10 cellular contexts compared by ENCODE assay signal in the genomic region with DNA sequence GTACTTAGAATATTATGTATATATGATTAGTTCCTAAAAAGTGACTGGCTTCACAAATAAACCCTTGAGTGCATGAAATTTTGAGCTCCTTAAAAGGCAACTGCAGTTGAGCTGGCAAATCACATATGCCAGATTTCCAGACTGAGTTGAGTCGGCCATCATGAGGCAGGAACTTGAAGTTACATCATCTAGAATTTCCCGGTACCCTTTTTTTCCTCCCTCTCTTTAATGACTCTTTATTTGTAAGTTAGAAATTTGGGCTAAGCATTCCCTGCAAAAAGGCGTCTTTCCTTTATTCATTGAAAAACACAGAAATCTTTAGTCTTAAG.
A peak's percentile ranks its signal among the peaks of the same experiment; 100 is the strongest.
DNase-seq lines count a peak whose midpoint lies in the region; ATAC-seq and TF ChIP-seq lines count a peak whose summit lies in the region.
"Had no signal": no experiment of that assay in that cellular context is flagged by ENCODE, and none has a peak within 500 bp of the region (broad histone marks: within the 10 kb centered on the region; RNA-seq: fewer than 3 reads in every experiment).

No MANE protein-coding gene starts in this region.

- ATAC-seq in RWPE2 (ENCODE audit: low read depth) (no peak; the same call in 2 of the 3 replicates), foreskin keratinocyte (no peak), GM19035 (IDR thresholded peaks at IDR 0.05; ENCODE audit: unreplicated experiment) (no peak)
- ATAC-seq: activated T-helper 17 cell treated with anti-CD3 and anti-CD28 coated beads, Interleukin-2, amount 50 U/mL, for 72 hours had no signal

- peak; percentile 82 for DNase-seq in EH (ENCODE audit: low read depth)
- DNase-seq in RWPE2 (ENCODE audit: low spot score) = no peak
- DNase-seq in foreskin keratinocyte = peak in 1 of 2 donors; percentile 27
- no peak for DNase-seq in nephron progenitor cell
- no peak for DNase-seq in activated naive CD8-positive, alpha-beta T cell treated with anti-CD3 and anti-CD28 coated beads for 36 hours
- DNase-seq in T1000 (lab: John Stamatoyannopoulos, UW) = no peak
- DNase-seq: GDM1 had no signal

- no peak overlapping the region for H3K9ac ChIP-seq in rectal smooth muscle tissue (ENCODE audit: low read length)

- peaks cover 6% of the 10 kb centered on the region; the same call in 1 of the 2 replicates for H3K36me3 ChIP-seq in RWPE2 (ENCODE audit: low read depth)
- H3K36me3 ChIP-seq in rectal smooth muscle tissue (ENCODE audit: control insufficient read depth, insufficient read depth, low read length) = no peaks in the 10 kb centered on the region

- H3K9me3 ChIP-seq in RWPE2 (ENCODE audit: severe bottlenecking) = no peaks in the 10 kb centered on the region

- peaks cover 24% of the 10 kb centered on the region for H3K4me1 Mint-ChIP-seq in nephron progenitor cell
- H3K4me1 Mint-ChIP-seq in activated naive CD8-positive, alpha-beta T cell treated with anti-CD3 and anti-CD28 coated beads for 36 hours = no peaks in the 10 kb centered on the region
- H3K4me1 Mint-ChIP-seq: activated T-helper 17 cell treated with anti-CD3 and anti-CD28 coated beads, Interleukin-2, amount 50 U/mL, for 72 hours had no signal

- H3K9me3 Mint-ChIP-seq in nephron progenitor cell = peaks cover 9% of the 10 kb centered on the region
- H3K9me3 Mint-ChIP-seq in activated naive CD8-positive, alpha-beta T cell treated with anti-CD3 and anti-CD28 coated beads for 36 hours = peaks cover 18% of the 10 kb centered on the region

- TF ChIP-seq CTCF in RWPE2 (IDR thresholded peaks at IDR 0.05; ENCODE audit: poor library complexity, severe bottlenecking) (no peak), foreskin keratinocyte (conservative IDR thresholded peaks at IDR 0.05) (peak; percentile 26), nephron progenitor cell (IDR thresholded peaks at IDR 0.05) (no peak)

- no peaks in the 10 kb centered on the region for H3K27me3 ChIP-seq in RWPE2 (ENCODE audit: insufficient read depth, poor library complexity, severe bottlenecking)
- no peaks in the 10 kb centered on the region for H3K27me3 ChIP-seq in foreskin keratinocyte
- H3K27me3 ChIP-seq in rectal smooth muscle tissue (ENCODE audit: control insufficient read depth, insufficient read depth, low read length) = no peaks in the 10 kb centered on the region

- H3K27me3 Mint-ChIP-seq in nephron progenitor cell (ENCODE audit: low read depth, poor library complexity) = no peaks in the 10 kb centered on the region
- no peaks in the 10 kb centered on the region for H3K27me3 Mint-ChIP-seq in activated naive CD8-positive, alpha-beta T cell treated with anti-CD3 and anti-CD28 coated beads for 36 hours
- H3K27me3 Mint-ChIP-seq: activated T-helper 17 cell treated with anti-CD3 and anti-CD28 coated beads, Interleukin-2, amount 50 U/mL, for 72 hours had no signal

- H3K4me1 ChIP-seq in RWPE2 (ENCODE audit: insufficient read depth, poor library complexity, severe bottlenecking) (peaks cover 3% of the 10 kb centered on the region), foreskin keratinocyte (peaks cover 26% of the 10 kb centered on the region), rectal smooth muscle tissue (ENCODE audit: control insufficient read depth, insufficient read depth, low read length) (peaks cover 24% of the 10 kb centered on the region)

- H3K36me3 Mint-ChIP-seq in nephron progenitor cell (ENCODE audit: low read depth) = peaks cover 50% of the 10 kb centered on the region
- peaks cover 51% of the 10 kb centered on the region for H3K36me3 Mint-ChIP-seq in activated naive CD8-positive, alpha-beta T cell treated with anti-CD3 and anti-CD28 coated beads for 36 hours

- H3K27ac Mint-ChIP-seq in nephron progenitor cell = no peak overlapping the region
- H3K27ac Mint-ChIP-seq in activated naive CD8-positive, alpha-beta T cell treated with anti-CD3 and anti-CD28 coated beads for 36 hours = no peak overlapping the region
- H3K27ac Mint-ChIP-seq: activated T-helper 17 cell treated with anti-CD3 and anti-CD28 coated beads, Interleukin-2, amount 50 U/mL, for 72 hours had no signal

- no peak overlapping the region for H3K4me3 Mint-ChIP-seq in nephron progenitor cell
- H3K4me3 Mint-ChIP-seq in activated naive CD8-positive, alpha-beta T cell treated with anti-CD3 and anti-CD28 coated beads for 36 hours = no peak overlapping the region
- H3K4me3 Mint-ChIP-seq: activated T-helper 17 cell treated with anti-CD3 and anti-CD28 coated beads, Interleukin-2, amount 50 U/mL, for 72 hours had no signal

- no peak overlapping the region for H3K4me3 ChIP-seq in RWPE2 (ENCODE audit: severe bottlenecking)
- H3K4me3 ChIP-seq in rectal smooth muscle tissue (ENCODE audit: low read length) = no peak overlapping the region

- peak overlapping the region; percentile 7 for H3K27ac ChIP-seq in RWPE2 (ENCODE audit: poor library complexity, severe bottlenecking)
- H3K27ac ChIP-seq in foreskin keratinocyte = peak overlapping the region; percentile 77
- peak overlapping the region; percentile 87 for H3K27ac ChIP-seq in rectal smooth muscle tissue (ENCODE audit: low read depth, low read length)

Comparison
In these comparisons a context has a peak if more than half of its experiments do, and no peak if none do; other contexts are left out.
1. H3K27ac ChIP-seq: peak in every context shown above with its lines; median percentile 87 in rectal smooth muscle tissue; 77 in foreskin keratinocyte; 7 in RWPE2.